8 cellular contexts compared by ENCODE assay signal in genomic region chr10:68333452-68333851, GRCh38. TPM values are rescaled to one million over a fixed set of nuclear protein-coding genes. Genes with fewer than 3 reads are reported as not detected.
DNase-seq lines count a peak whose midpoint lies in the region; ATAC-seq and TF ChIP-seq lines count a peak whose summit lies in the region.

No MANE protein-coding gene starts in this region.

- peak overlapping the region; percentile 98 for H3K27ac ChIP-seq in suprapubic skin

- H3K9me3 ChIP-seq in suprapubic skin: no peaks in the 10 kb centered on the region

- peak overlapping the region; percentile 100 for H3K27ac Mint-ChIP-seq in T-helper 2 cell treated with Interferon-gamma antibody and Interleukin-4, amounts not matched to agents 5 μg/mL and 100 μg/mL, for 36 hours
- peak overlapping the region; percentile 100 for H3K27ac Mint-ChIP-seq in activated naive CD8-positive, alpha-beta T cell treated with anti-CD3 and anti-CD28 coated beads, Interleukin-2, amount 50 U/mL, for 24 hours

- no peak for TF ChIP-seq CTCF in suprapubic skin (IDR thresholded peaks at IDR 0.05)

- no peaks in the 10 kb centered on the region for H3K27me3 Mint-ChIP-seq in T-helper 2 cell treated with Interferon-gamma antibody and Interleukin-4, amounts not matched to agents 5 μg/mL and 100 μg/mL, for 36 hours (ENCODE audit: low read depth)
- no peaks in the 10 kb centered on the region for H3K27me3 Mint-ChIP-seq in activated naive CD8-positive, alpha-beta T cell treated with anti-CD3 and anti-CD28 coated beads, Interleukin-2, amount 50 U/mL, for 24 hours

- H3K4me1 ChIP-seq in suprapubic skin: peaks cover 66% of the 10 kb centered on the region

- under 1% methylated on average over 6 of the region's 6 CpGs for WGBS in suprapubic skin

- no peak for ATAC-seq in activated naive CD8-positive, alpha-beta T cell treated with anti-CD3 and anti-CD28 coated beads, Interleukin-2, amount 50 U/mL, for 24 hours
- no peak for ATAC-seq in HG03196 (IDR thresholded peaks at IDR 0.05; ENCODE audit: unreplicated experiment)

- peak overlapping the region; percentile 99 for H3K4me3 Mint-ChIP-seq in T-helper 2 cell treated with Interferon-gamma antibody and Interleukin-4, amounts not matched to agents 5 μg/mL and 100 μg/mL, for 36 hours
- H3K4me3 Mint-ChIP-seq in activated naive CD8-positive, alpha-beta T cell treated with anti-CD3 and anti-CD28 coated beads, Interleukin-2, amount 50 U/mL, for 24 hours: peak overlapping the region; percentile 99

- H3K27me3 ChIP-seq in suprapubic skin: no peaks in the 10 kb centered on the region

- H3K9me3 Mint-ChIP-seq in T-helper 2 cell treated with Interferon-gamma antibody and Interleukin-4, amounts not matched to agents 5 μg/mL and 100 μg/mL, for 36 hours: no peaks in the 10 kb centered on the region
- H3K9me3 Mint-ChIP-seq in activated naive CD8-positive, alpha-beta T cell treated with anti-CD3 and anti-CD28 coated beads, Interleukin-2, amount 50 U/mL, for 24 hours: peaks cover 4% of the 10 kb centered on the region

- H3K36me3 ChIP-seq in suprapubic skin: peaks cover 1% of the 10 kb centered on the region

- TF ChIP-seq POLR2A in suprapubic skin (IDR thresholded peaks at IDR 0.05): no peak

- H3K4me3 ChIP-seq in suprapubic skin: peak overlapping the region; percentile 84

- no peak for DNase-seq in T-helper 2 cell treated with Interferon-gamma antibody and Interleukin-4, amounts not matched to agents 5 μg/mL and 100 μg/mL, for 36 hours (ENCODE audit: low spot score)
- DNase-seq in T-helper 2 cell (no peak), left kidney (ENCODE audit: low read depth, low spot score) (peak; percentile 43), suprapubic skin (ENCODE audit: low spot score in 2 of 2) (no peak), ureter (ENCODE audit: low spot score) (no peak)
- no peak for DNase-seq in activated naive CD8-positive, alpha-beta T cell treated with anti-CD3 and anti-CD28 coated beads, Interleukin-2, amount 50 U/mL, for 24 hours
- no peak for DNase-seq in activated effector memory CD4-positive, alpha-beta T cell treated with Interleukin-2 at 50 U/mL for 16 hours

- TF ChIP-seq EP300 in suprapubic skin (IDR thresholded peaks at IDR 0.05): no peak

- peaks cover 48% of the 10 kb centered on the region for H3K4me1 Mint-ChIP-seq in T-helper 2 cell treated with Interferon-gamma antibody and Interleukin-4, amounts not matched to agents 5 μg/mL and 100 μg/mL, for 36 hours (ENCODE audit: low read depth)
- peaks cover 61% of the 10 kb centered on the region for H3K4me1 Mint-ChIP-seq in activated naive CD8-positive, alpha-beta T cell treated with anti-CD3 and anti-CD28 coated beads, Interleukin-2, amount 50 U/mL, for 24 hours

- H3K36me3 Mint-ChIP-seq in T-helper 2 cell treated with Interferon-gamma antibody and Interleukin-4, amounts not matched to agents 5 μg/mL and 100 μg/mL, for 36 hours (ENCODE audit: low read depth): peaks cover 46% of the 10 kb centered on the region
- peaks cover 53% of the 10 kb centered on the region for H3K36me3 Mint-ChIP-seq in activated naive CD8-positive, alpha-beta T cell treated with anti-CD3 and anti-CD28 coated beads, Interleukin-2, amount 50 U/mL, for 24 hours (ENCODE audit: low read depth)

RNA-seq across cellular contexts. Expression of gene PBLD, which starts 0.7 kb away (rescaled TPM):
- total RNA-seq in suprapubic skin (1 to 10 TPM; 1.4 to 4.0 (median 2.8) TPM), ureter (13.9 TPM)

RNA-seq across cellular contexts. Expression of gene HNRNPH3, which starts 1.6 kb away (rescaled TPM):
- total RNA-seq in suprapubic skin (10 to 100 TPM; 29.0 to 58.5 (median 43.9) TPM), ureter (103 TPM)
